ENCODE assay signal across 11 cellular contexts in the genomic region with DNA sequence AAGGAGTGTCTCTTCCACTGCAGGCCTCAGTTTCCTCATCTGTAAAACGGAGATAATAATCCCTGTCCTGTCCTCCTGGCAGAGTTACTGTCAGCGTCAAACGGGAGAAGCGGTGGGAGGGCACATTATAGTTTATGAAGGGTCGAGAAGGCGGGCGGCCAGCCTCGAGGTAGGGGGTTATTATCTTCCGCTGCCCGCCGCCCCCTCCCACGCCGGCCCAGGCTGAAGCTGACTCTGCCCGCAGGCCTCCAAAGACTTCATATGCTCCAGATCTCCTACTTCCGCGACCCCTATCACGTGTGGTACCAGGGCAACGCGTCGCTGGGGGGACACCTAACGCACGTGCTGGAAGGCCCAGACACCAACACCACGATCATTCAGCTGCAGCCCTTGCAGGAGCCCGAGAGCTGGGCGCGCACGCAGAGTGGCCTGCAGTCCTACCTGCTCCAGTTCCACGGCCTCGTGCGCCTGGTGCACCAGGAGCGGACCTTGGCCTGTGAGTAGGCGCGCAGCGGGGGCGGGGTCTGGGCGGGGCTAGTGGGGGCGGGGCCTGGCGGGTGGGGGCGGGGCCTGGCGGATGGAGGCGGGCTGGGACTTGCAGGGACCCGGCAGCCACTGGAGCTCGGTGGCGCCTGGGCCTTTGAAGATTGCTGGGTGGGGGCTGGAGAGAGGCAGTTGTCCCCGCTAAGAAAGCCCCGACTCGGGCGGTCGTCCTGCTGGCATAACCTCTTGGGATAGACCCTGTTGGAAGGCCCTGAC. TPM values are rescaled to one million over a fixed set of nuclear protein-coding genes. Genes with fewer than 3 reads are reported as not detected.
DNase-seq lines count a peak whose midpoint lies in the region; ATAC-seq, FAIRE-seq and TF ChIP-seq lines count a peak whose summit lies in the region.
"Had no signal": no experiment of that assay in that cellular context is flagged by ENCODE, and none has a peak within 500 bp of the region (broad histone marks: within the 10 kb centered on the region; RNA-seq: fewer than 3 reads in every experiment).

No MANE protein-coding gene starts in this region.

- FAIRE-seq in pancreas (lab: Jason Lieb, UNC), result no peak
- no peak for FAIRE-seq in GM19239 (lab: Jason Lieb, UNC)
- FAIRE-seq: islet of Langerhans had no signal

- WGBS in pancreas, 2 donors, result 48 to 59% methylated on average over 39 to 49 of the region's 49 CpGs

- no peak overlapping the region for H3K4me3 ChIP-seq in epithelial cell of esophagus (ENCODE audit: low read length)
- no peak overlapping the region for H3K4me3 ChIP-seq in pancreas

- no peak overlapping the region for H3K27ac ChIP-seq in pancreas

- H3K4me1 ChIP-seq in pancreas, result no peaks in the 10 kb centered on the region

- no peaks in the 10 kb centered on the region for H3K27me3 ChIP-seq in pancreas

- H3K36me3 ChIP-seq in pancreas, result no peaks in the 10 kb centered on the region

- intact Hi-C loops in pancreas (cut with DNase I), result no loop called here

- TF ChIP-seq CTCF in epithelial cell of esophagus (IDR thresholded peaks at IDR 0.05; ENCODE audit: insufficient read depth, low read depth, low read length, missing control alignments) (no peak), pancreas (IDR thresholded peaks at IDR 0.05) (no peak)

- DNase-seq in D341Med (ENCODE audit: low spot score), result peak; percentile 55
- peak; percentile 60 for DNase-seq in LoVo (ENCODE audit: low spot score)
- peak; percentile 38 for DNase-seq in epithelial cell of esophagus (ENCODE audit: low read depth)
- DNase-seq in pancreas, result peak; percentile 34 to 60 (median 53)
- DNase-seq in RPMI8226, result no peak
- no peak for DNase-seq in GM19239 (ENCODE audit: insufficient read length, low spot score)
- DNase-seq in hepatic stellate cell (ENCODE audit: low spot score), result no peak
- DNase-seq: NCI-H1694 treated with DMSO at 0.1 percent for 48 hours had no signal

- H3K9me3 ChIP-seq in pancreas, result no peaks in the 10 kb centered on the region

- ATAC-seq in pancreas, result peak in 2 of 4 donors; percentile 67 to 77
- ATAC-seq in GM21737 (IDR thresholded peaks at IDR 0.05; ENCODE audit: unreplicated experiment), result no peak
- ATAC-seq: esophagus mucosa had no signal

RNA-seq across cellular contexts. Expression of a gene that starts 2.8 kb away (rescaled TPM):
- total RNA-seq in pancreas, result 10 to 100 TPM in 4 of 6 donors, 1 to 10 TPM in 2; 3.2 to 16.1 (median 10.8) TPM
- 10 to 100 TPM in 1 of 2 donors, 1 to 10 TPM in 1; 9.6 to 16.8 TPM for polyA plus RNA-seq in pancreas

RNA-seq across cellular contexts. Expression of a gene that starts 27.5 kb away (rescaled TPM):
- total RNA-seq in pancreas, result 10 to 100 TPM; 12.6 to 31.5 (median 17.4) TPM
- 10 to 100 TPM; 12.5 to 22.7 TPM for polyA plus RNA-seq in pancreas

RNA-seq across cellular contexts. Expression of a gene that starts 51.9 kb away (rescaled TPM):
- total RNA-seq in pancreas, result 1 to 10 TPM; 2.0 to 5.8 (median 3.8) TPM
- 1 to 10 TPM; 6.5 to 7.3 TPM for polyA plus RNA-seq in pancreas

Comparison
In these comparisons a context has a peak if more than half of its experiments do, and no peak if none do; other contexts are left out.
1. DNase-seq: peak in D341Med (single experiment), LoVo (single experiment), epithelial cell of esophagus (single experiment) and pancreas (6 of 6); none in RPMI8226 (single experiment), GM19239 (single experiment) and hepatic stellate cell (single experiment).